ENCODE assay signal across 10 cellular contexts in the genomic region with DNA sequence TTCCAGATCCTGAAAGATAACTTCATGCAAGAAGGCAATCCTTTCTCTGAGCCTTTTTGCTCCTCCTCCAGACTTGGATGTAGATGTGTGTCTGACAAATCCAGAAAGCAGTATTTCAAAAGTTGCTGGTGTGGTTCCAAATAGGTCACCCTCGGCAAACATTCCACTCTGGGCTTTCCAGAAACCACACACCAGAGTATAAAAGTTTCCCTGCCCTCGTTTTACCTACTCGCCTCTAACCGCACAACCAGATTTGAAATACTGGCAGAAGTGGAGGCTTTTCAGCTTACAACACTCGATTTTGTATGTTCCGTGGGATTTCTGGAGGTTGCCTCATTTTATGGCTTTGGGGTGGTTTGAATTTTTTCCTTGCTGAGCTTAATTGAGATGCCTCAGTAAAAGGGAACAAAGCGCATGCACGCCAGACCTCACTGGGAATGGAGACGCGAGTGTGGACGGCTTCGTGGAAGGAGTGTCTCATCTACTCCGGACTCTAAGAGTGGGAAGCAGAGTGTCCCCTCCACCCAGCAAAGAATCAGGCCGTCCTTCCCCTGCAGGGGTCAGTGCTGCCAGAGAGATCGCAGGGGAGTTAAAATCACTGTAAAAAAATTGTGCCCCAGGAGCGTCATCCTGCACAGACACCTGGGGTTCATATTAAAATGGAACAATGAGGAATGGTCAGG. TPM values are rescaled to one million over a fixed set of nuclear protein-coding genes. Genes with fewer than 3 reads are reported as not detected.
DNase-seq lines count a peak whose midpoint lies in the region; ATAC-seq, FAIRE-seq and TF ChIP-seq lines count a peak whose summit lies in the region.
"Had no signal": no experiment of that assay in that cellular context is flagged by ENCODE, and none has a peak within 500 bp of the region (broad histone marks: within the 10 kb centered on the region; RNA-seq: fewer than 3 reads in every experiment).

No MANE protein-coding gene starts in this region.

- WGBS in A549 (ENCODE audit: missing lambda C conversion rate), result 83% methylated on average over 16 of the region's 16 CpGs

- H3K27me3 ChIP-seq in mucosa of stomach (ENCODE audit: control insufficient read depth, insufficient read depth, low read length), result no peaks in the 10 kb centered on the region
- H3K27me3 ChIP-seq: BE2C had no signal

- H3K9me3 ChIP-seq in A549 (no peaks in the 10 kb centered on the region), mucosa of stomach (ENCODE audit: control insufficient read depth, low read length) (no peaks in the 10 kb centered on the region)
- H3K9me3 ChIP-seq: BE2C had no signal

- H3K4me2 ChIP-seq in A549, result peak overlapping the region; percentile 6; the same call in 1 of the 3 replicates

- H3K36me3 ChIP-seq in mucosa of stomach (ENCODE audit: control insufficient read depth, insufficient read depth, low read length), result no peaks in the 10 kb centered on the region
- H3K36me3 ChIP-seq: BE2C had no signal

- H3K4me1 ChIP-seq in A549 (peaks cover 9% of the 10 kb centered on the region), mucosa of stomach (ENCODE audit: control insufficient read depth, insufficient read depth, low read length) (peaks cover 15% of the 10 kb centered on the region)
- H3K4me1 ChIP-seq: BE2C had no signal

- H3K4me3 ChIP-seq in A549 (no peak overlapping the region), mucosa of stomach (ENCODE audit: low read length) (no peak overlapping the region)

- no peak for FAIRE-seq in A549 (lab: Jason Lieb, UNC)
- FAIRE-seq in HTR-8/SVneo (lab: Jason Lieb, UNC), result no peak

- no peak for TF ChIP-seq CTCF in A549 (IDR thresholded peaks at IDR 0.05)

- CTCF ChIA-PET in A549 (lab: Yijun Ruan, JAX), result interaction anchor here (0.7 to 1.5 kb wide), 2 partner anchors 55 to 182 kb away, joined by 3 read pairs; no protein-coding TSS in a partner anchor

- POLR2A ChIA-PET in A549 (lab: Yijun Ruan, JAX), result no interaction called here

- ATAC-seq in A549 (no peak), esophagus mucosa (peak; percentile 39), GM18505 (IDR thresholded peaks at IDR 0.05; ENCODE audit: unreplicated experiment) (no peak)
- ATAC-seq: T-helper 17 cell had no signal

- TF ChIP-seq POLR2A in A549 (IDR thresholded peaks at IDR 0.05; ENCODE audit: low read length), result no peak
- TF ChIP-seq POLR2A in GM18505 (IDR thresholded peaks at IDR 0.05; ENCODE audit: borderline replicate concordance, extremely low read depth, insufficient read depth, insufficient read length), result no peak

- DNase-seq in A549 (ENCODE audit: low read depth in 1 of 2, low spot score in 1 of 2), result no peak
- DNase-seq in NCI-H226, result peak; percentile 7
- no peak for DNase-seq in dermis blood vessel endothelial cell
- DNase-seq in HTR-8/SVneo (ENCODE audit: insufficient read length, low spot score), result no peak
- DNase-seq in NCI-H2196 treated with DMSO at 0.1 percent for 48 hours (lab: John Stamatoyannopoulos, UW; ENCODE audit: unreplicated experiment), result no peak
- DNase-seq: BE2C, T-helper 17 cell had no signal

- TF ChIP-seq EP300 in A549 (IDR thresholded peaks at IDR 0.05), result no peak

- H3K27ac ChIP-seq in A549, result no peak overlapping the region

- peak overlapping the region; percentile 25 for H3K9ac ChIP-seq in mucosa of stomach (ENCODE audit: low read length)

- TF ChIP-seq RAD21 in A549 (conservative IDR thresholded peaks at IDR 0.05 in 1 of 2, IDR thresholded peaks at IDR 0.05 in 1 of 2), result no peak

TF ChIP-seq in A549, 52 proteins besides CTCF, POLR2A, EP300 and RAD21:
- TF ChIP-seq RNF2 (IDR thresholded peaks at IDR 0.05; ENCODE audit: borderline replicate concordance, low read depth), result no peak
- no peak for TF ChIP-seq HEYL (CRISPR knock-in tag; IDR thresholded peaks at IDR 0.05)
- no peak for TF ChIP-seq NPAS2 (CRISPR knock-in tag; IDR thresholded peaks at IDR 0.05; ENCODE audit: borderline replicate concordance)
- TF ChIP-seq, protein P1, sequence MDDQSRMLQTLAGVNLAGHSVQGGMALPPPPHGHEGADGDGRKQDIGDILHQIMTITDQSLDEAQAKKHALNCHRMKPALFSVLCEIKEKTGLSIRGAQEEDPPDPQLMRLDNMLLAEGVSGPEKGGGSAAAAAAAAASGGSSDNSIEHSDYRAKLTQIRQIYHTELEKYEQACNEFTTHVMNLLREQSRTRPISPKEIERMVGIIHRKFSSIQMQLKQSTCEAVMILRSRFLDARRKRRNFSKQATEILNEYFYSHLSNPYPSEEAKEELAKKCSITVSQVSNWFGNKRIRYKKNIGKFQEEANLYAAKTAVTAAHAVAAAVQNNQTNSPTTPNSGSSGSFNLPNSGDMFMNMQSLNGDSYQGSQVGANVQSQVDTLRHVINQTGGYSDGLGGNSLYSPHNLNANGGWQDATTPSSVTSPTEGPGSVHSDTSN (IDR thresholded peaks at IDR 0.05), result no peak
- TF ChIP-seq MAZ (IDR thresholded peaks at IDR 0.05; ENCODE audit: borderline replicate concordance, low read depth, low read length), result no peak
- no peak for TF ChIP-seq ELK1 (IDR thresholded peaks at IDR 0.05; ENCODE audit: low read depth, low read length)

RNA-seq across cellular contexts. Expression of gene RPL31, which starts 44.0 kb away (rescaled TPM):
- polyA plus RNA-seq in A549 (2011; rRNA removed), result 2,064 and 3,103 TPM in 2 replicates
- 1,918 and 2,613 TPM in 2 replicates for polyA plus RNA-seq in A549 (2012; cell fraction: cytosol; rRNA removed)
- 404 and 505 TPM in 2 replicates for polyA plus RNA-seq in A549 (2012; cell fraction: nucleus; rRNA removed)
- polyA plus RNA-seq in A549 (2017; fragmentation: RNase III; extraction: RNeasy Plus Mini Kit Qiagen cat#74134 plus additional on column Dnase treatment), result 1,803 to 1,931 TPM (median 1,812 TPM) in 3 replicates
- 256 and 361 TPM in 2 replicates for polyA minus RNA-seq in A549 (2011; rRNA and poly(A)+ RNA removed)
- 1,141 TPM for total RNA-seq in esophagus mucosa
- total RNA-seq in dermis blood vessel endothelial cell, result 894 and 1,408 TPM in 2 replicates
